Comparison of ENCODE assay signal across 8 cellular contexts in genomic region chr9:126228779-126229444, GRCh38.
DNase-seq lines count a peak whose midpoint lies in the region; ATAC-seq and TF ChIP-seq lines count a peak whose summit lies in the region.

No MANE protein-coding gene starts in this region.

- no peaks in the 10 kb centered on the region for H3K36me3 ChIP-seq in right lobe of liver

- ATAC-seq in HG02678 (IDR thresholded peaks at IDR 0.05; ENCODE audit: unreplicated experiment) (peak; percentile 67), right lobe of liver (peak; percentile 91 to 97 (median 94)), HG03378 (IDR thresholded peaks at IDR 0.05; ENCODE audit: unreplicated experiment) (no peak)

- H3K9me3 ChIP-seq in right lobe of liver: no peaks in the 10 kb centered on the region

- H3K27me3 ChIP-seq in right lobe of liver: no peaks in the 10 kb centered on the region

- DNase-seq in DMS79 (lab: John Stamatoyannopoulos, UW): peak; percentile 7
- DNase-seq in NCI-H2227 (lab: John Stamatoyannopoulos, UW; ENCODE audit: unreplicated experiment): peak; percentile 73
- DNase-seq in activated CD4-positive, alpha-beta T cell treated with anti-CD3 and anti-CD28 coated beads for 48 hours: peak; percentile 81
- DNase-seq in coronary artery (ENCODE audit: low spot score): no peak
- DNase-seq in right lobe of liver: peak; percentile 73 to 80 (median 75)
- DNase-seq in stimulated activated CD4-positive, alpha-beta T cell treated with anti-CD3 and anti-CD28 coated beads, TNF-alpha, amount 100 ng/mL, for 24 hours (ENCODE audit: low read depth in 3 of 3): peak; percentile 35 to 68 (median 51)

- no peak overlapping the region for H3K27ac ChIP-seq in coronary artery
- no peak overlapping the region for H3K27ac ChIP-seq in right lobe of liver

- TF ChIP-seq POLR2A in right lobe of liver (IDR thresholded peaks at IDR 0.05): no peak

- TF ChIP-seq CTCF in coronary artery (IDR thresholded peaks at IDR 0.05) (peak; percentile 81), right lobe of liver (IDR thresholded peaks at IDR 0.05) (peak; percentile 95 to 97 (median 96))

- 50% methylated on average over 2 of the region's 19 CpGs for WGBS in right lobe of liver (ENCODE audit: insufficient coverage, low coverage, low lambda C conversion rate, missing lambda C conversion rate)

- H3K4me1 ChIP-seq in right lobe of liver: no peaks in the 10 kb centered on the region

- intact Hi-C loops in right lobe of liver (cut with DNase I): no loop called here

- H3K4me3 ChIP-seq in coronary artery (no peak overlapping the region), right lobe of liver (no peak overlapping the region)
